ENCODE assay signal across 18 cellular contexts in genomic region chr10:106500041-106500440, GRCh38.
DNase-seq lines count a peak whose midpoint lies in the region; ATAC-seq, FAIRE-seq and TF ChIP-seq lines count a peak whose summit lies in the region.
"Had no signal": no experiment of that assay in that cellular context is flagged by ENCODE, and none has a peak within 500 bp of the region (broad histone marks: within the 10 kb centered on the region; RNA-seq: fewer than 3 reads in every experiment).

No MANE protein-coding gene starts in this region.

- no peaks in the 10 kb centered on the region for H3K36me3 ChIP-seq in right lobe of liver
- no peaks in the 10 kb centered on the region for H3K36me3 ChIP-seq in HepG2 (replicated peaks in 1 of 2; ENCODE audit: control insufficient read depth in 1 of 2, insufficient read depth in 2 of 2, low read length in 2 of 2)
- no peaks in the 10 kb centered on the region for H3K36me3 ChIP-seq in mammary epithelial cell (ENCODE audit: insufficient read depth, low read length)
- H3K36me3 ChIP-seq in vagina: no peaks in the 10 kb centered on the region
- H3K36me3 ChIP-seq: BLaER1 treated with 17β-estradiol and CSF1 and Interleukin-3, amounts not matched to agents 10 nM and 100 nM; HAP-1 had no signal

- POLR2A ChIA-PET in HepG2 (lab: Yijun Ruan, JAX): no interaction called here

- DNase-seq in right lobe of liver (no peak), HepG2 (ENCODE audit: low spot score) (no peak), mammary epithelial cell (peak; percentile 55), foreskin keratinocyte (peak in 1 of 2 donors; percentile 60), HUDEP-2 (lab: John Stamatoyannopoulos, UW; ENCODE audit: unreplicated experiment in 76 of 76) (no peak), head of caudate nucleus (no peak), GM13976 (ENCODE audit: low spot score) (no peak), vagina (ENCODE audit: extremely low spot score in 2 of 2) (no peak)
- DNase-seq: 8988T; CD8-positive, alpha-beta T cell; DMS 273 treated with DMSO at 0.1 percent for 48 hours; DMS53; DND-41; GM23248 had no signal

- H2AFZ ChIP-seq in HepG2 (ENCODE audit: low read length) (no peak overlapping the region), mammary epithelial cell (ENCODE audit: low read depth, low read length) (no peak overlapping the region)
- H2AFZ ChIP-seq: GM23248 had no signal

- H3K4me1 ChIP-seq in right lobe of liver: peaks cover 0 to 22% (median 8%) of the 10 kb centered on the region in 4 donors
- no peaks in the 10 kb centered on the region for H3K4me1 ChIP-seq in HepG2 (ENCODE audit: insufficient read depth, low read length)
- H3K4me1 ChIP-seq in mammary epithelial cell (ENCODE audit: insufficient read depth, low read length): peaks cover 27% of the 10 kb centered on the region
- H3K4me1 ChIP-seq in foreskin keratinocyte: peaks cover 12% of the 10 kb centered on the region
- H3K4me1 ChIP-seq in vagina: no peaks in the 10 kb centered on the region
- H3K4me1 ChIP-seq: BLaER1 treated with 17β-estradiol and CSF1 and Interleukin-3, amounts not matched to agents 10 nM and 100 nM; HAP-1 had no signal

- H3K4me3 ChIP-seq in right lobe of liver (no peak overlapping the region), HepG2 (replicated peaks in 1 of 3; ENCODE audit: insufficient read depth in 1 of 3, low read depth in 2 of 3, low read length in 3 of 3) (no peak overlapping the region), mammary epithelial cell (replicated peaks in 1 of 3; ENCODE audit: insufficient read depth in 1 of 3, low read depth in 2 of 3, low read length in 3 of 3) (no peak overlapping the region), vagina (no peak overlapping the region)
- H3K4me3 ChIP-seq: BLaER1 treated with 17β-estradiol and CSF1 and Interleukin-3, amounts not matched to agents 10 nM and 100 nM; GM12878; GM23248; HAP-1 had no signal

- no peak for TF ChIP-seq RAD21 in HepG2 (CRISPR knock-in tag; IDR thresholded peaks at IDR 0.05)

- no peak overlapping the region for H3K9ac ChIP-seq in HepG2 (ENCODE audit: insufficient read depth, low read depth, low read length)
- no peak overlapping the region for H3K9ac ChIP-seq in mammary epithelial cell (ENCODE audit: insufficient read depth, low read length)
- H3K9ac ChIP-seq: BLaER1 treated with 17β-estradiol and CSF1 and Interleukin-3, amounts not matched to agents 10 nM and 100 nM; GM23248 had no signal

- TF ChIP-seq EP300 in HepG2 (IDR thresholded peaks at IDR 0.05; ENCODE audit: low read depth in 2 of 2, low read length in 2 of 2): no peak
- TF ChIP-seq EP300 in HepG2 (CRISPR knock-in tag; IDR thresholded peaks at IDR 0.05; ENCODE audit: borderline replicate concordance): no peak

- H3K79me2 ChIP-seq in HepG2 (ENCODE audit: insufficient read depth, low read length) (no peaks in the 10 kb centered on the region), mammary epithelial cell (ENCODE audit: insufficient read depth, low read length) (no peaks in the 10 kb centered on the region)

- TF ChIP-seq CTCF in right lobe of liver (IDR thresholded peaks at IDR 0.05): no peak
- no peak for TF ChIP-seq CTCF in HepG2 (CRISPR knock-in tag; IDR thresholded peaks at IDR 0.05)
- TF ChIP-seq CTCF in mammary epithelial cell (conservative IDR thresholded peaks at IDR 0.05 in 1 of 2, IDR thresholded peaks at IDR 0.05 in 1 of 2; ENCODE audit: extremely low read depth in 1 of 2, insufficient read depth in 1 of 2, low read depth in 1 of 2, low read length in 2 of 2): no peak
- no peak for TF ChIP-seq CTCF in foreskin keratinocyte (conservative IDR thresholded peaks at IDR 0.05)
- no peak for TF ChIP-seq CTCF in GM13976 (IDR thresholded peaks at IDR 0.05; ENCODE audit: borderline replicate concordance, control extremely low read depth, extremely low read depth, insufficient read depth, missing control alignments)
- TF ChIP-seq CTCF in vagina (IDR thresholded peaks at IDR 0.05): no peak

- H3K27me3 ChIP-seq in right lobe of liver (no peaks in the 10 kb centered on the region), HepG2 (ENCODE audit: control insufficient read depth in 1 of 2, insufficient read depth in 2 of 2, low read length in 2 of 2) (no peaks in the 10 kb centered on the region), mammary epithelial cell (ENCODE audit: insufficient read depth, low read length) (no peaks in the 10 kb centered on the region), foreskin keratinocyte (no peaks in the 10 kb centered on the region), vagina (no peaks in the 10 kb centered on the region)
- H3K27me3 ChIP-seq: BLaER1 treated with 17β-estradiol and CSF1 and Interleukin-3, amounts not matched to agents 10 nM and 100 nM had no signal

- BruUV-seq in HepG2 (replicated peaks; lab: Mats Ljungman, UMichigan) (no TSS peak), mammary epithelial cell (replicated peaks; lab: Mats Ljungman, UMichigan) (no TSS peak)

- FAIRE-seq in HepG2 (lab: Jason Lieb, UNC): no peak
- FAIRE-seq: GM12878, GM19239 had no signal

- H3K9me3 ChIP-seq in right lobe of liver (no peaks in the 10 kb centered on the region), HepG2 (ENCODE audit: low read length) (peaks cover 80% of the 10 kb centered on the region), mammary epithelial cell (replicated peaks; ENCODE audit: insufficient read depth, low read length) (no peaks in the 10 kb centered on the region), vagina (no peaks in the 10 kb centered on the region)
- H3K9me3 ChIP-seq: BLaER1 treated with 17β-estradiol and CSF1 and Interleukin-3, amounts not matched to agents 10 nM and 100 nM; HAP-1 had no signal

- dilution Hi-C loops in mammary epithelial cell (cut with HindIII; ENCODE audit: low sequenced_read_pairs): loop anchor here (5.0 kb wide), 1 partner anchor 63 kb away; no protein-coding TSS in a partner anchor

- in situ Hi-C loops in HepG2 (cut with HindIII; ENCODE audit: extremely low pct_ligation_motif_present, low pct_unique_long_range_greater_than_20kb): no loop called here
- in situ Hi-C loops in mammary epithelial cell (cut with MboI; ENCODE audit: low sequenced_read_pairs in 2 of 2): no loop called here
- in situ Hi-C loops in GM13976 (cut with MboI; ENCODE audit: low sequenced_read_pairs, unreplicated experiment): no loop called here

- H4K20me1 ChIP-seq in HepG2 (ENCODE audit: insufficient read depth, low read length): no peaks in the 10 kb centered on the region
- H4K20me1 ChIP-seq in mammary epithelial cell (ENCODE audit: insufficient read depth, low read length): no peaks in the 10 kb centered on the region
- H4K20me1 ChIP-seq: BLaER1 treated with 17β-estradiol and CSF1 and Interleukin-3, amounts not matched to agents 10 nM and 100 nM had no signal

- ATAC-seq in right lobe of liver: peak; percentile 17 to 54 (median 38)
- no peak for ATAC-seq in HepG2
- peak; percentile 92 for ATAC-seq in foreskin keratinocyte
- ATAC-seq: CD8-positive, alpha-beta T cell; GM12878 had no signal

- TF ChIP-seq POLR2A in right lobe of liver (IDR thresholded peaks at IDR 0.05) (no peak), HepG2 (IDR thresholded peaks at IDR 0.05; ENCODE audit: insufficient read depth in 1 of 2, low read depth in 2 of 2, low read length in 2 of 2) (no peak), vagina (IDR thresholded peaks at IDR 0.05) (no peak)

- CTCF ChIA-PET in HepG2 (lab: Yijun Ruan, JAX; ENCODE audit: low intra/inter-chr PET ratio, low total read pairs) (no interaction called here), mammary epithelial cell (lab: Charles Lee; ENCODE audit: low non-redundant PET) (no interaction called here)

- H3K27ac ChIP-seq in right lobe of liver (peak overlapping the region in 1 of 3 donors; percentile 19), HepG2 (ENCODE audit: extremely low read length, insufficient read depth, low read length) (no peak overlapping the region), mammary epithelial cell (ENCODE audit: insufficient read depth, low read depth, low read length) (peak overlapping the region; percentile 67), foreskin keratinocyte (peak overlapping the region; percentile 73), vagina (no peak overlapping the region)
- H3K27ac ChIP-seq: BLaER1 treated with 17β-estradiol and CSF1 and Interleukin-3, amounts not matched to agents 10 nM and 100 nM; GM23248 had no signal

- H3K4me2 ChIP-seq in HepG2 (ENCODE audit: low read depth, low read length) (no peak overlapping the region), mammary epithelial cell (ENCODE audit: insufficient read depth, low read depth, low read length) (peak overlapping the region; percentile 29)
- H3K4me2 ChIP-seq: BLaER1 treated with 17β-estradiol and CSF1 and Interleukin-3, amounts not matched to agents 10 nM and 100 nM had no signal

- intact Hi-C loops in right lobe of liver (cut with DNase I) (no loop called here), HepG2 (cut with micrococcal nuclease; ENCODE audit: unreplicated experiment) (no loop called here), mammary epithelial cell (cut with micrococcal nuclease) (no loop called here), head of caudate nucleus (cut with DNase I) (no loop called here), vagina (cut with DNase I) (no loop called here)

TF ChIP-seq in HepG2, 621 proteins besides CTCF, POLR2A, EP300 and RAD21 (continues in another document):
- TF ChIP-seq ATRX (CRISPR knock-in tag; IDR thresholded peaks at IDR 0.05; ENCODE audit: borderline replicate concordance): no peak
- TF ChIP-seq ZSCAN22 (CRISPR knock-in tag; IDR thresholded peaks at IDR 0.05): no peak
- TF ChIP-seq PLSCR1 (CRISPR knock-in tag; IDR thresholded peaks at IDR 0.05; ENCODE audit: borderline replicate concordance): no peak
- TF ChIP-seq ZNF747 (CRISPR knock-in tag; IDR thresholded peaks at IDR 0.05; ENCODE audit: borderline replicate concordance): no peak
- no peak for TF ChIP-seq ZNF275 (CRISPR knock-in tag; IDR thresholded peaks at IDR 0.05; ENCODE audit: borderline replicate concordance)

Comparison
In these comparisons a context has a peak if more than half of its experiments do, and no peak if none do; other contexts are left out.
1. H3K27ac ChIP-seq: peak in mammary epithelial cell (single experiment) and foreskin keratinocyte (single experiment); none in HepG2 (single experiment) and vagina (single experiment).